ENCODE assay signal across 9 cellular contexts in the genomic region with DNA sequence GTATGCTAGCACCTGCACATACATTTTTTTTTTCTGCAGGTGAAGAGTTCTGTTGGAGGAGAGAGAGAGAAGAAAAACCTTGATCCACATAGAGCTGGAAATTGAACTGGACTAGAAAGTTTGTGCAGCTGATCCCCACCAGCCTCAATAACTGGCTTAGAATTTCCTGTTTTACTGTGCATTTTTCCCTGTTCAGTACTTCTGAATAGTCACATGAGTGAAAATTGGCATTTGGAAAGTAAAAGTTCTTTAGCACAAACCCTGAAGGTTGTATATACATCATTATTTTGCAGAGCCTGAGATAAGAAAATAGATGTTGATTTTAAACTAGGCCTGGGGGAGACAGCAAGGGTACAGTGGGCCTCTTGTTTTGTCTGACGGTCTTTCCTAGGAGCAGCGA. TPM values are rescaled to one million over a fixed set of nuclear protein-coding genes. Genes with fewer than 3 reads are reported as not detected.
"Had no signal": no experiment of that assay in that cellular context is flagged by ENCODE, and none has a peak within 500 bp of the region (broad histone marks: within the 10 kb centered on the region; RNA-seq: fewer than 3 reads in every experiment).

No MANE protein-coding gene starts in this region.

- ATAC-seq: GM12878 had no signal

- DNase-seq: GDM1, GF-D8 had no signal

- FAIRE-seq: G401.6, GM12878, GM12891, GM12892, GM18507, GM19239 had no signal

- H3K4me3 ChIP-seq: GM12878 had no signal

RNA-seq across cellular contexts. Expression of gene GHSR, which starts 42.3 kb away (rescaled TPM):
- total RNA-seq: G401, GM12878 had no signal
- polyA plus RNA-seq: GM12878 had no signal
